In genomic region chr7:14934831-14935230, GRCh38 we compare ENCODE assay signal across 26 cellular contexts. TPM values are rescaled to one million over a fixed set of nuclear protein-coding genes. Genes with fewer than 3 reads are reported as not detected.
"Had no signal": no experiment of that assay in that cellular context is flagged by ENCODE, and none has a peak within 500 bp of the region (broad histone marks: within the 10 kb centered on the region; RNA-seq: fewer than 3 reads in every experiment).

No MANE protein-coding gene starts in this region.

- H3K4me2 ChIP-seq: hepatocyte had no signal

- H2AFZ ChIP-seq: hepatocyte had no signal

- H3K9me3 ChIP-seq: body of pancreas, esophagus squamous epithelium, stomach, thyroid gland, upper lobe of right lung had no signal

- H3K27me3 ChIP-seq: body of pancreas, esophagus squamous epithelium, hepatocyte, stomach, thyroid gland, upper lobe of right lung had no signal

- H3K36me3 ChIP-seq: esophagus squamous epithelium, stomach, thyroid gland, upper lobe of right lung had no signal

- H3K79me2 ChIP-seq: hepatocyte had no signal

- H3K4me3 ChIP-seq: body of pancreas, esophagus squamous epithelium, hepatocyte, stomach, thyroid gland, upper lobe of right lung had no signal

- ATAC-seq: activated CD8-positive, alpha-beta memory T cell treated with anti-CD3 and anti-CD28 coated beads, Interleukin-2, amount 10 ng/mL, durations not matched to agents 7 days and 5 days; activated CD8-positive, alpha-beta T cell treated with anti-CD3 and anti-CD28 coated beads, Interleukin-2, amount 10 ng/mL, durations not matched to agents 7 days and 5 days; activated naive CD4-positive, alpha-beta T cell treated with anti-CD3 and anti-CD28 coated beads, Interleukin-2, amount 50 U/mL, for 72 hours; body of pancreas; right cardiac atrium; stimulated activated naive B cell treated with anti-CD40 and anti-IgM and Interleukin-4, amounts not matched to agents 10 μg/mL and 1 μg/mL and 100 μg/mL, for 72 hours; upper lobe of right lung had no signal

- DNase-seq: activated CD4-positive, alpha-beta T cell treated with anti-CD3 and anti-CD28 coated beads, Interleukin-2, amount 10 ng/mL, durations not matched to agents 7 days and 5 days; activated CD4-positive, CD25-positive, alpha-beta regulatory T cell treated with anti-CD3 and anti-CD28 coated beads, Interleukin-2, amount 50 U/mL, for 72 hours; activated CD8-positive, alpha-beta memory T cell treated with anti-CD3 and anti-CD28 coated beads, Interleukin-2, amount 10 ng/mL, durations not matched to agents 7 days and 5 days; activated CD8-positive, alpha-beta T cell treated with anti-CD3 and anti-CD28 coated beads, Interleukin-2, amount 10 ng/mL, durations not matched to agents 7 days and 5 days; activated naive CD4-positive, alpha-beta T cell; activated T-cell treated with anti-CD3 and anti-CD28 coated beads, Interleukin-2, amount 50 U/mL, for 48 hours; anterior cingulate cortex; body of pancreas; effector CD8-positive, alpha-beta T cell; esophagus squamous epithelium; foreskin melanocyte; islet precursor cell; mammary epithelial cell; posterior cingulate gyrus; stimulated activated CD4-positive, alpha-beta T cell treated with anti-CD3 and anti-CD28 coated beads, Interleukin-15, amount 100 ng/mL, for 24 hours; stimulated activated CD4-positive, alpha-beta T cell treated with anti-CD3 and anti-CD28 coated beads, Interleukin-2, amount 100 ng/mL, for 24 hours; stimulated activated naive B cell treated with anti-CD40 and anti-IgM and Interleukin-4, amounts not matched to agents 10 μg/mL and 1 μg/mL and 100 μg/mL, for 72 hours; stomach; thyroid gland; upper lobe of right lung had no signal

- H3K27ac ChIP-seq: body of pancreas, epithelial cell of prostate, esophagus squamous epithelium, hepatocyte, stomach, thyroid gland, upper lobe of right lung had no signal

- H3K4me1 ChIP-seq: esophagus squamous epithelium, stomach, thyroid gland, upper lobe of right lung had no signal

RNA-seq across cellular contexts. Expression of gene DGKB, which starts 32.3 kb away (rescaled TPM):
- total RNA-seq: activated CD4-positive, alpha-beta T cell treated with anti-CD3 and anti-CD28 coated beads, Interleukin-2, amount 10 ng/mL, durations not matched to agents 7 days and 5 days; activated CD8-positive, alpha-beta memory T cell treated with anti-CD3 and anti-CD28 coated beads, Interleukin-2, amount 10 ng/mL, durations not matched to agents 7 days and 5 days; activated CD8-positive, alpha-beta T cell treated with anti-CD3 and anti-CD28 coated beads, Interleukin-2, amount 10 ng/mL, durations not matched to agents 7 days and 5 days; activated naive CD4-positive, alpha-beta T cell treated with anti-CD3 and anti-CD28 coated beads, Interleukin-2, amount 50 U/mL, for 72 hours; dermis microvascular lymphatic vessel endothelial cell; mammary epithelial cell; upper lobe of right lung had no signal
- polyA plus RNA-seq: liver, mammary epithelial cell had no signal
